8 cellular contexts compared by ENCODE assay signal in genomic region chr6:149925974-149926777, GRCh38. TPM values are rescaled to one million over a fixed set of nuclear protein-coding genes. Genes with fewer than 3 reads are reported as not detected.
A peak's percentile ranks its signal among the peaks of the same experiment; 100 is the strongest.
DNase-seq lines count a peak whose midpoint lies in the region; ATAC-seq and TF ChIP-seq lines count a peak whose summit lies in the region.

No MANE protein-coding gene starts in this region.

- intact Hi-C loops in CD14-positive monocyte (cut with micrococcal nuclease) (loop anchor here (5.0 to 10.0 kb wide), 2 partner anchors 94 to 201 kb away; no protein-coding TSS in a partner anchor), left lung (cut with DNase I) (loop anchor here (5.0 to 10.0 kb wide), 2 partner anchors 89 to 91 kb away; no protein-coding TSS in a partner anchor)

- H3K27me3 ChIP-seq in HAP-1 (ENCODE audit: low read depth), result peaks cover 4% of the 10 kb centered on the region
- peaks cover 13 to 90% of the 10 kb centered on the region in 2 donors for H3K27me3 ChIP-seq in left lung

- peaks cover 0 to 26% (median 16%) of the 10 kb centered on the region in 7 donors for H3K9me3 Mint-ChIP-seq in CD14-positive monocyte

- in situ Hi-C loops in HAP-1 (cut with MboI; ENCODE audit: low sequenced_read_pairs), result loop anchor here (10.0 to 25.0 kb wide), 3 partner anchors 211 to 886 kb away; partner anchors contain the start of gene LATS1

- H3K27ac ChIP-seq in coronary artery, result peak overlapping the region; percentile 48
- H3K27ac ChIP-seq in left lung, result peak overlapping the region; percentile 53 to 61

- ATAC-seq in left lung (peak; percentile 95), GM21367 (IDR thresholded peaks at IDR 0.05; ENCODE audit: unreplicated experiment) (no peak)

- H3K36me3 Mint-ChIP-seq in CD14-positive monocyte, result peaks cover 8 to 15% of the 10 kb centered on the region in 2 donors

- TF ChIP-seq CTCF in CD14-positive monocyte (IDR thresholded peaks at IDR 0.05) (peak; percentile 77), coronary artery (IDR thresholded peaks at IDR 0.05) (peak; percentile 80), left lung (IDR thresholded peaks at IDR 0.05) (peak; percentile 78 to 79)

- H3K4me3 ChIP-seq in HAP-1, result peak overlapping the region; percentile 16
- peak overlapping the region; percentile 78 for H3K4me3 ChIP-seq in coronary artery
- peak overlapping the region; percentile 41 to 52 for H3K4me3 ChIP-seq in left lung

- H3K9me3 ChIP-seq in HAP-1, result no peaks in the 10 kb centered on the region
- H3K9me3 ChIP-seq in left lung, result no peaks in the 10 kb centered on the region

- H3K4me3 Mint-ChIP-seq in CD14-positive monocyte, result peak overlapping the region; percentile 77 to 96

- peaks cover 85 to 93% (median 86%) of the 10 kb centered on the region in 3 donors for H3K27me3 Mint-ChIP-seq in CD14-positive monocyte (ENCODE audit: low read depth in 3 of 3)

- H3K4me1 ChIP-seq in HAP-1, result no peaks in the 10 kb centered on the region; the same call in 1 of the 2 replicates
- H3K4me1 ChIP-seq in left lung, result peaks cover 0 to 29% of the 10 kb centered on the region in 2 donors

- no peaks in the 10 kb centered on the region for H3K36me3 ChIP-seq in HAP-1 (replicated peaks)
- no peaks in the 10 kb centered on the region for H3K36me3 ChIP-seq in left lung

- peaks cover 31% of the 10 kb centered on the region for H3K4me1 Mint-ChIP-seq in CD14-positive monocyte

- peak overlapping the region in 2 of 7 donors; percentile 39 to 50 for H3K27ac Mint-ChIP-seq in CD14-positive monocyte

- peak; percentile 68 for DNase-seq in CD14-positive monocyte (ENCODE audit: low spot score)
- DNase-seq in HAP-1 (ENCODE audit: low spot score in 2 of 2), result peak; percentile 67 to 96
- peak; percentile 30 for DNase-seq in NCI-H2196 treated with DMSO at 0.1 percent for 48 hours (lab: John Stamatoyannopoulos, UW; ENCODE audit: unreplicated experiment)
- DNase-seq in activated CD4-positive, alpha-beta T cell treated with anti-CD3 and anti-CD28 coated beads for 24 hours (ENCODE audit: low read depth in 2 of 2), result peak; percentile 66 to 80
- peak; percentile 89 for DNase-seq in coronary artery (ENCODE audit: low spot score)
- DNase-seq in left lung, result peak; percentile 87 to 89
- DNase-seq in stimulated activated CD4-positive, alpha-beta T cell treated with anti-CD3 and anti-CD28 coated beads, Interleukin-1b, Interleukin-23, amount 100 ng/mL, for 48 hours, result peak; percentile 83

RNA-seq across cellular contexts. Expression of gene RAET1G, which starts 3.3 kb away (rescaled TPM):
- polyA plus RNA-seq in CD14-positive monocyte, result not detected
- under 1 TPM; 0.76 to 0.93 TPM for total RNA-seq in left lung

RNA-seq across cellular contexts. Expression of gene ULBP2, which starts 15.6 kb away (rescaled TPM):
- polyA plus RNA-seq in CD14-positive monocyte, result under 1 TPM in 1 of 2 donors, not detected in 1; 0.31 TPM
- 1 to 10 TPM; 2.2 to 3.3 TPM for total RNA-seq in left lung

RNA-seq across cellular contexts. Expression of gene RAET1E, which starts 28.3 kb away (rescaled TPM):
- not detected for polyA plus RNA-seq in CD14-positive monocyte
- total RNA-seq in left lung, result under 1 TPM; 0.35 to 0.50 TPM

RNA-seq across cellular contexts. Expression of gene ULBP1, which starts 37.6 kb away (rescaled TPM):
- polyA plus RNA-seq in CD14-positive monocyte, result under 1 TPM; 0.06 to 0.09 TPM
- 1 to 10 TPM; 1.1 to 2.1 TPM for total RNA-seq in left lung

Comparison
In these comparisons a context has a peak if more than half of its experiments do, and no peak if none do; other contexts are left out.
1. DNase-seq: peak in every context shown above with its lines; median percentile 89 in coronary artery; 88 in left lung; 83 in stimulated activated CD4-positive, alpha-beta T cell treated with anti-CD3 and anti-CD28 coated beads, Interleukin-1b, Interleukin-23, amount 100 ng/mL, for 48 hours; 82 in HAP-1; 73 in activated CD4-positive, alpha-beta T cell treated with anti-CD3 and anti-CD28 coated beads for 24 hours; 68 in CD14-positive monocyte; 30 in NCI-H2196 treated with DMSO at 0.1 percent for 48 hours.
2. H3K4me3 ChIP-seq: peak in every context shown above with its lines; median percentile 78 in coronary artery; 46 in left lung; 16 in HAP-1.